Comparison of ENCODE assay signal across 8 cellular contexts in the genomic region with DNA sequence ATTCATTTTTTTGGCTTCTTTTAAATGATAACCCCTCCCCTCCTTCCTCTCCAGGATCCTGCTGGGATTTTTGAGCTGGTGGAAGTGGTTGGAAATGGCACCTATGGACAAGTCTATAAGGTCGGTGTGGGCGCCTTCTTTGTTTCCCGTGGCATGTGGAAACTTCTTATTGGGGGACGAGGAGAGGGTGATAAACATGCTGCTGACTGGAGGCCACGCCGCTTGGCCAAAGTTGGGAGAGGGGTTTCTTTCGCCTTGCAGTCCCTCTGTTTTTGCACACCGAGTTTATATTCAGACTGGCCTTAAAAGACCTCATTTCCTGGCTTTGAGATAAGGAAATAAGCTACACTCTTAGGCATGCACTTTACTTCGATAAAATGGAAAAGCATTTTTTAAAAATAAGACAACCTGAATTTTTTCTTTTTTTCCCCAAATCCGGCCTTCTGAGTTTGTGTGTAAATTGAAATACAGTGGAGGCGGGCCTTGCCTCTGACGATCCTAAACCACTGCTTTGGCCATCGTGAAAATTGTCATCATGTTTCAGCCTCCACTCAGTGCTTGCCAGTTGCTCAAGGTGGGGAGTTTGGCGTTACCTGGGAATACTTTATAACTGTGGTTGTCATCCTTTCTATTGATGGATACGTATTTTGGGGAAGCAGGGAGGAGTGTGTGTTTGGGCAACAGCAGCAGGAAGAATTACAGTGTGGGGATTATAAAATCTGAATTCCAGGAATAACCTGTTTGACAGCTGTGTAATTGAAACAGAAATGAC. TPM values are rescaled to one million over a fixed set of nuclear protein-coding genes. Genes with fewer than 3 reads are reported as not detected.
DNase-seq lines count a peak whose midpoint lies in the region; ATAC-seq and TF ChIP-seq lines count a peak whose summit lies in the region.

No MANE protein-coding gene starts in this region.

- no peaks in the 10 kb centered on the region for H3K9me3 ChIP-seq in CD8-positive, alpha-beta memory T cell (ENCODE audit: low read length)
- H3K9me3 ChIP-seq in stomach: no peaks in the 10 kb centered on the region

- CTCF ChIA-PET in CD8-positive, alpha-beta memory T cell (lab: Charles Lee): interaction anchor here (1.0 to 1.8 kb wide), 2 partner anchors 10 to 19 kb away, joined by 5 to 12 read pairs; no protein-coding TSS in a partner anchor

- H3K4me1 ChIP-seq in CD8-positive, alpha-beta memory T cell (ENCODE audit: insufficient read depth, low read length): peaks cover 27% of the 10 kb centered on the region
- peaks cover 16 to 56% (median 33%) of the 10 kb centered on the region in 4 donors for H3K4me1 ChIP-seq in stomach

- DNase-seq in CD8-positive, alpha-beta memory T cell: peak in 1 of 5 donors; percentile 37
- DNase-seq in HL-60 (ENCODE audit: low read depth in 1 of 2, low spot score in 1 of 2) (no peak), stomach (no peak), HUDEP-2 (lab: John Stamatoyannopoulos, UW; ENCODE audit: unreplicated experiment in 76 of 76) (no peak)
- DNase-seq in T-helper 2 cell treated with Interferon-gamma antibody and Interleukin-4, amounts not matched to agents 5 μg/mL and 100 μg/mL, for 36 hours (ENCODE audit: low spot score): no peak

- no peaks in the 10 kb centered on the region for H3K27me3 ChIP-seq in CD8-positive, alpha-beta memory T cell (ENCODE audit: insufficient read depth, low read length, poor library complexity, severe bottlenecking)
- H3K27me3 ChIP-seq in HL-60 (ENCODE audit: insufficient read depth, poor library complexity, severe bottlenecking) (no peaks in the 10 kb centered on the region), stomach (no peaks in the 10 kb centered on the region)

- peaks cover 0 to 1% (median 0%) of the 10 kb centered on the region in 5 donors for H3K9me3 Mint-ChIP-seq in CD8-positive, alpha-beta memory T cell
- peaks cover 4% of the 10 kb centered on the region for H3K9me3 Mint-ChIP-seq in T-helper 2 cell treated with Interferon-gamma antibody and Interleukin-4, amounts not matched to agents 5 μg/mL and 100 μg/mL, for 36 hours

- no peaks in the 10 kb centered on the region for H3K27me3 Mint-ChIP-seq in CD8-positive, alpha-beta memory T cell
- H3K27me3 Mint-ChIP-seq in T-helper 2 cell treated with Interferon-gamma antibody and Interleukin-4, amounts not matched to agents 5 μg/mL and 100 μg/mL, for 36 hours (ENCODE audit: low read depth): no peaks in the 10 kb centered on the region

- H3K27ac ChIP-seq in CD8-positive, alpha-beta memory T cell (ENCODE audit: low read depth, low read length): peak overlapping the region; percentile 64
- peak overlapping the region; percentile 44 for H3K27ac ChIP-seq in HL-60 (replicated peaks)
- peak overlapping the region; percentile 97 for H3K27ac ChIP-seq in VCaP
- H3K27ac ChIP-seq in stomach: peak overlapping the region; percentile 75 to 90 (median 80)

- H3K4me3 ChIP-seq in CD8-positive, alpha-beta memory T cell (ENCODE audit: low read length): peak overlapping the region; percentile 78
- peak overlapping the region; percentile 67 for H3K4me3 ChIP-seq in HL-60 (replicated peaks; ENCODE audit: insufficient read depth, low read length)
- peak overlapping the region; percentile 78 for H3K4me3 ChIP-seq in iPS-11a (ENCODE audit: low read depth, low read length)
- H3K4me3 ChIP-seq in stomach: peak overlapping the region; percentile 55 to 78 (median 70)

- no peak for TF ChIP-seq POLR2A in stomach (IDR thresholded peaks at IDR 0.05)

- H3K4me1 Mint-ChIP-seq in CD8-positive, alpha-beta memory T cell: peaks cover 6 to 22% (median 22%) of the 10 kb centered on the region in 3 donors
- peaks cover 25% of the 10 kb centered on the region for H3K4me1 Mint-ChIP-seq in T-helper 2 cell treated with Interferon-gamma antibody and Interleukin-4, amounts not matched to agents 5 μg/mL and 100 μg/mL, for 36 hours (ENCODE audit: low read depth)

- H3K36me3 ChIP-seq in CD8-positive, alpha-beta memory T cell (ENCODE audit: insufficient read depth, low read length): no peaks in the 10 kb centered on the region
- H3K36me3 ChIP-seq in stomach: peaks cover 0 to 3% (median 0%) of the 10 kb centered on the region in 4 donors

- no peak overlapping the region for H3K4me3 Mint-ChIP-seq in CD8-positive, alpha-beta memory T cell
- no peak overlapping the region for H3K4me3 Mint-ChIP-seq in T-helper 2 cell treated with Interferon-gamma antibody and Interleukin-4, amounts not matched to agents 5 μg/mL and 100 μg/mL, for 36 hours

- no peak overlapping the region for H3K27ac Mint-ChIP-seq in CD8-positive, alpha-beta memory T cell
- no peak overlapping the region for H3K27ac Mint-ChIP-seq in T-helper 2 cell treated with Interferon-gamma antibody and Interleukin-4, amounts not matched to agents 5 μg/mL and 100 μg/mL, for 36 hours

- intact Hi-C loops in stomach (cut with DNase I; ENCODE audit: low total_unique reads): loop anchor here (10.0 kb wide), 1 partner anchor 126 kb away; no protein-coding TSS in a partner anchor

- ATAC-seq in GM21515 (IDR thresholded peaks at IDR 0.05; ENCODE audit: unreplicated experiment): no peak

- WGBS in stomach, 5 donors: 1 to 4% (median 2%) methylated on average over 15 of the region's 15 CpGs

- POLR2A ChIA-PET in CD8-positive, alpha-beta memory T cell (lab: Charles Lee): interaction anchor here (1.0 to 2.5 kb wide), 2 partner anchors 19 to 30 kb away, joined by 3 to 10 read pairs; no protein-coding TSS in a partner anchor

- H3K36me3 Mint-ChIP-seq in CD8-positive, alpha-beta memory T cell: peaks cover 0 to 10% (median 0%) of the 10 kb centered on the region in 3 donors
- peaks cover 23% of the 10 kb centered on the region for H3K36me3 Mint-ChIP-seq in T-helper 2 cell treated with Interferon-gamma antibody and Interleukin-4, amounts not matched to agents 5 μg/mL and 100 μg/mL, for 36 hours (ENCODE audit: low read depth)

- TF ChIP-seq CTCF in HL-60 (IDR thresholded peaks at IDR 0.05; ENCODE audit: insufficient read depth, low read length) (no peak), VCaP (conservative IDR thresholded peaks at IDR 0.05) (no peak), stomach (IDR thresholded peaks at IDR 0.05) (no peak)

- no peak for TF ChIP-seq EP300 in stomach (IDR thresholded peaks at IDR 0.05)

RNA-seq across cellular contexts. Expression of gene MAP4K4, which starts 1.1 kb away (rescaled TPM):
- 10 to 100 TPM; 30.8 to 36.0 TPM for total RNA-seq in CD8-positive, alpha-beta memory T cell
- 13.5 TPM for polyA plus RNA-seq in CD8-positive, alpha-beta memory T cell
- 10 to 100 TPM; 15.6 to 71.6 (median 29.0) TPM for total RNA-seq in stomach
- polyA plus RNA-seq in stomach: 10 to 100 TPM in 2 of 3 donors, 1 to 10 TPM in 1; 9.6 to 41.8 (median 18.6) TPM

Comparison
In these comparisons a context has a peak if more than half of its experiments do, and no peak if none do; other contexts are left out.
1. H3K27ac ChIP-seq: peak in every context shown above with its lines; median percentile 97 in VCaP; 80 in stomach; 64 in CD8-positive, alpha-beta memory T cell; 44 in HL-60.